1 cellular context compared by ENCODE assay signal in genomic region chr12:12356886-12357696, GRCh38.
TF ChIP-seq lines count a peak whose summit lies in the region.

BORCS5 (plus strand) TSS chr12:12357078; CDS start chr12:12357452, 374 bp downstream.

TF ChIP-seq in HepG2, 621 proteins besides CTCF, POLR2A, EP300 and RAD21 (continued from another document and continues in another):
- TF ChIP-seq, protein P1, sequence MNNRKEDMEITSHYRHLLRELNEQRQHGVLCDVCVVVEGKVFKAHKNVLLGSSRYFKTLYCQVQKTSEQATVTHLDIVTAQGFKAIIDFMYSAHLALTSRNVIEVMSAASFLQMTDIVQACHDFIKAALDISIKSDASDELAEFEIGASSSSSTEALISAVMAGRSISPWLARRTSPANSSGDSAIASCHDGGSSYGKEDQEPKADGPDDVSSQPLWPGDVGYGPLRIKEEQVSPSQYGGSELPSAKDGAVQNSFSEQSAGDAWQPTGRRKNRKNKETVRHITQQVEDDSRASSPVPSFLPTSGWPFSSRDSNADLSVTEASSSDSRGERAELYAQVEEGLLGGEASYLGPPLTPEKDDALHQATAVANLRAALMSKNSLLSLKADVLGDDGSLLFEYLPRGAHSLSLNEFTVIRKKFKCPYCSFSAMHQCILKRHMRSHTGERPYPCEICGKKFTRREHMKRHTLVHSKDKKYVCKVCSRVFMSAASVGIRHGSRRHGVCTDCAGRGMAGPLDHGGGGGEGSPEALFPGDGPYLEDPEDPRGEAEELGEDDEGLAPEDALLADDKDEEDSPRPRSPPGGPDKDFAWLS (CRISPR knock-in tag; IDR thresholded peaks at IDR 0.05; ENCODE audit: borderline replicate concordance), result no peak; the same call in 1 of the 2 replicates
- peak; percentile 10 for TF ChIP-seq MED8 (CRISPR knock-in tag; IDR thresholded peaks at IDR 0.05; ENCODE audit: insufficient replicate concordance)
- 0 out of 2 replicates have a peak, but pooled peaks have one; percentile 34 for TF ChIP-seq GTF2F1 (IDR thresholded peaks at IDR 0.05; ENCODE audit: low read length)
- TF ChIP-seq ZSCAN31 (CRISPR knock-in tag; IDR thresholded peaks at IDR 0.05; ENCODE audit: low read depth), result peak; percentile 97
- TF ChIP-seq ZNF570 (CRISPR knock-in tag; IDR thresholded peaks at IDR 0.05; ENCODE audit: borderline replicate concordance), result 0 out of 2 replicates have a peak, but pooled peaks have one; percentile 31
- TF ChIP-seq STAT6 (CRISPR knock-in tag; IDR thresholded peaks at IDR 0.05; ENCODE audit: borderline replicate concordance), result no peak
- 0 out of 2 replicates have a peak, but pooled peaks have one; percentile 35 for TF ChIP-seq SMAD3 (CRISPR knock-in tag; IDR thresholded peaks at IDR 0.05)
- TF ChIP-seq HOXD1 (CRISPR knock-in tag; IDR thresholded peaks at IDR 0.05), result peak; percentile 19; the same call in 1 of the 2 replicates
- TF ChIP-seq ZNF460 (CRISPR knock-in tag; IDR thresholded peaks at IDR 0.05; ENCODE audit: borderline replicate concordance), result peak; percentile 10; the same call in 1 of the 2 replicates
- peak; percentile 76; the same call in 1 of the 2 replicates for TF ChIP-seq KLF11 (CRISPR knock-in tag; IDR thresholded peaks at IDR 0.05)
- TF ChIP-seq MXD3 (CRISPR knock-in tag; IDR thresholded peaks at IDR 0.05), result peak; percentile 95
- TF ChIP-seq ZNF563 (CRISPR knock-in tag; IDR thresholded peaks at IDR 0.05), result peak; percentile 80; the same call in 1 of the 2 replicates
- TF ChIP-seq FLYWCH1 (CRISPR knock-in tag; IDR thresholded peaks at IDR 0.05), result no peak
- TF ChIP-seq NFATC3 (CRISPR knock-in tag; IDR thresholded peaks at IDR 0.05), result no peak
- TF ChIP-seq CBX5 (CRISPR knock-in tag; IDR thresholded peaks at IDR 0.05; ENCODE audit: borderline replicate concordance), result peak; percentile 47; the same call in 1 of the 2 replicates
- no peak; the same call in 1 of the 2 replicates for TF ChIP-seq ZBTB20 (CRISPR knock-in tag; IDR thresholded peaks at IDR 0.05; ENCODE audit: borderline replicate concordance, low read depth)
- no peak for TF ChIP-seq ZNF230 (CRISPR knock-in tag; IDR thresholded peaks at IDR 0.05)
- TF ChIP-seq ZNF746 (CRISPR knock-in tag; IDR thresholded peaks at IDR 0.05), result no peak
- peak; percentile 83; the same call in 1 of the 2 replicates for TF ChIP-seq ZNF776 (CRISPR knock-in tag; IDR thresholded peaks at IDR 0.05)
- no peak for TF ChIP-seq REXO4 (CRISPR knock-in tag; IDR thresholded peaks at IDR 0.05; ENCODE audit: borderline replicate concordance)
- TF ChIP-seq RCOR2 (CRISPR knock-in tag; IDR thresholded peaks at IDR 0.05), result no peak; the same call in 1 of the 2 replicates
- TF ChIP-seq PRMT3 (CRISPR knock-in tag; IDR thresholded peaks at IDR 0.05; ENCODE audit: borderline replicate concordance, low read depth), result no peak
- 0 out of 2 replicates have a peak, but pooled peaks have one; percentile 54 for TF ChIP-seq FIP1L1 (IDR thresholded peaks at IDR 0.05; ENCODE audit: borderline replicate concordance, insufficient read depth, low read depth, low read length)
- no peak for TF ChIP-seq TOE1 (CRISPR knock-in tag; IDR thresholded peaks at IDR 0.05)
- TF ChIP-seq SMAD9 (CRISPR knock-in tag; IDR thresholded peaks at IDR 0.05), result no peak
- TF ChIP-seq ZSCAN25 (CRISPR knock-in tag; IDR thresholded peaks at IDR 0.05), result no peak
- 0 out of 2 replicates have a peak, but pooled peaks have one; percentile 44 for TF ChIP-seq ZNF678 (CRISPR knock-in tag; IDR thresholded peaks at IDR 0.05)
- TF ChIP-seq ETV6 (CRISPR knock-in tag; conservative IDR thresholded peaks at IDR 0.05), result 0 out of 2 replicates have a peak, but pooled peaks have one; percentile 53
- TF ChIP-seq ZNF703 (CRISPR knock-in tag; IDR thresholded peaks at IDR 0.05; ENCODE audit: borderline replicate concordance), result no peak
- TF ChIP-seq PAXIP1 (CRISPR knock-in tag; conservative IDR thresholded peaks at IDR 0.05), result peak; percentile 40
- TF ChIP-seq ZNF766 (CRISPR knock-in tag; IDR thresholded peaks at IDR 0.05; ENCODE audit: borderline replicate concordance), result no peak
- no peak for TF ChIP-seq TRIM24 (CRISPR knock-in tag; IDR thresholded peaks at IDR 0.05)
- TF ChIP-seq RFX1 (IDR thresholded peaks at IDR 0.05), result no peak
- peak; percentile 83 for TF ChIP-seq THAP11 (CRISPR knock-in tag; IDR thresholded peaks at IDR 0.05)
- no peak for TF ChIP-seq FOSL1 (CRISPR knock-in tag; IDR thresholded peaks at IDR 0.05; ENCODE audit: borderline replicate concordance)
- TF ChIP-seq, protein P2, sequence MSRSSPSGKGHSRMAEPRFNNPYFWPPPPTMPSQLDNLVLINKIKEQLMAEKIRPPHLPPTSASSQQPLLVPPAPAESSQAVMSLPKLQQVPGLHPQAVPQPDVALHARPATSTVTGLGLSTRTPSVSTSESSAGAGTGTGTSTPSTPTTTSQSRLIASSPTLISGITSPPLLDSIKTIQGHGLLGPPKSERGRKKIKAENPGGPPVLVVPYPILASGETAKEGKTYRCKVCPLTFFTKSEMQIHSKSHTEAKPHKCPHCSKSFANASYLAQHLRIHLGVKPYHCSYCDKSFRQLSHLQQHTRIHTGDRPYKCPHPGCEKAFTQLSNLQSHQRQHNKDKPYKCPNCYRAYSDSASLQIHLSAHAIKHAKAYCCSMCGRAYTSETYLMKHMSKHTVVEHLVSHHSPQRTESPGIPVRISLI (CRISPR knock-in tag; IDR thresholded peaks at IDR 0.05; ENCODE audit: borderline replicate concordance), result peak; percentile 72
- TF ChIP-seq ZNF724P (CRISPR knock-in tag; IDR thresholded peaks at IDR 0.05; ENCODE audit: borderline replicate concordance), result peak; percentile 78; the same call in 1 of the 2 replicates
- no peak for TF ChIP-seq NR1H2 (CRISPR knock-in tag; IDR thresholded peaks at IDR 0.05; ENCODE audit: borderline replicate concordance, low read depth)
- TF ChIP-seq ZBTB38 (CRISPR knock-in tag; IDR thresholded peaks at IDR 0.05), result peak; percentile 79; the same call in 1 of the 2 replicates
- TF ChIP-seq ZNF850 (CRISPR knock-in tag; conservative IDR thresholded peaks at IDR 0.05), result 0 out of 2 replicates have a peak, but pooled peaks have one; percentile 37
- TF ChIP-seq GABPB1 (CRISPR knock-in tag; IDR thresholded peaks at IDR 0.05), result peak; percentile 93
- TF ChIP-seq YY1 (IDR thresholded peaks at IDR 0.05; ENCODE audit: insufficient read depth, insufficient replicate concordance, low read depth, low read length), result peak; percentile 45
- peak; percentile 94 for TF ChIP-seq ARID4A (CRISPR knock-in tag; IDR thresholded peaks at IDR 0.05; ENCODE audit: borderline replicate concordance)
- peak; percentile 37; the same call in 1 of the 2 replicates for TF ChIP-seq ZBTB21 (CRISPR knock-in tag; IDR thresholded peaks at IDR 0.05)
- no peak for TF ChIP-seq SUZ12 (IDR thresholded peaks at IDR 0.05; ENCODE audit: low read depth, low read length)
- peak; percentile 88; the same call in 1 of the 2 replicates for TF ChIP-seq KAT7 (CRISPR knock-in tag; IDR thresholded peaks at IDR 0.05; ENCODE audit: borderline replicate concordance)
- no peak for TF ChIP-seq NFE2L1 (CRISPR knock-in tag; IDR thresholded peaks at IDR 0.05; ENCODE audit: borderline replicate concordance)
- TF ChIP-seq, protein P3, sequence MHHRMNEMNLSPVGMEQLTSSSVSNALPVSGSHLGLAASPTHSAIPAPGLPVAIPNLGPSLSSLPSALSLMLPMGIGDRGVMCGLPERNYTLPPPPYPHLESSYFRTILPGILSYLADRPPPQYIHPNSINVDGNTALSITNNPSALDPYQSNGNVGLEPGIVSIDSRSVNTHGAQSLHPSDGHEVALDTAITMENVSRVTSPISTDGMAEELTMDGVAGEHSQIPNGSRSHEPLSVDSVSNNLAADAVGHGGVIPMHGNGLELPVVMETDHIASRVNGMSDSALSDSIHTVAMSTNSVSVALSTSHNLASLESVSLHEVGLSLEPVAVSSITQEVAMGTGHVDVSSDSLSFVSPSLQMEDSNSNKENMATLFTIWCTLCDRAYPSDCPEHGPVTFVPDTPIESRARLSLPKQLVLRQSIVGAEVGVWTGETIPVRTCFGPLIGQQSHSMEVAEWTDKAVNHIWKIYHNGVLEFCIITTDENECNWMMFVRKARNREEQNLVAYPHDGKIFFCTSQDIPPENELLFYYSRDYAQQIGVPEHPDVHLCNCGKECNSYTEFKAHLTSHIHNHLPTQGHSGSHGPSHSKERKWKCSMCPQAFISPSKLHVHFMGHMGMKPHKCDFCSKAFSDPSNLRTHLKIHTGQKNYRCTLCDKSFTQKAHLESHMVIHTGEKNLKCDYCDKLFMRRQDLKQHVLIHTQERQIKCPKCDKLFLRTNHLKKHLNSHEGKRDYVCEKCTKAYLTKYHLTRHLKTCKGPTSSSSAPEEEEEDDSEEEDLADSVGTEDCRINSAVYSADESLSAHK (CRISPR knock-in tag; IDR thresholded peaks at IDR 0.05; ENCODE audit: borderline replicate concordance), result no peak
- peak; percentile 71 for TF ChIP-seq ZNF737 (CRISPR knock-in tag; IDR thresholded peaks at IDR 0.05; ENCODE audit: borderline replicate concordance)
- peak; percentile 90 for TF ChIP-seq KDM2A (CRISPR knock-in tag; IDR thresholded peaks at IDR 0.05; ENCODE audit: borderline replicate concordance, low read depth)
- no peak for TF ChIP-seq NFE2L2 (IDR thresholded peaks at IDR 0.05; ENCODE audit: low read length)
- no peak for TF ChIP-seq ZNF441 (CRISPR knock-in tag; IDR thresholded peaks at IDR 0.05; ENCODE audit: borderline replicate concordance)
